Comparison of ENCODE assay signal across 9 cellular contexts in the genomic region with DNA sequence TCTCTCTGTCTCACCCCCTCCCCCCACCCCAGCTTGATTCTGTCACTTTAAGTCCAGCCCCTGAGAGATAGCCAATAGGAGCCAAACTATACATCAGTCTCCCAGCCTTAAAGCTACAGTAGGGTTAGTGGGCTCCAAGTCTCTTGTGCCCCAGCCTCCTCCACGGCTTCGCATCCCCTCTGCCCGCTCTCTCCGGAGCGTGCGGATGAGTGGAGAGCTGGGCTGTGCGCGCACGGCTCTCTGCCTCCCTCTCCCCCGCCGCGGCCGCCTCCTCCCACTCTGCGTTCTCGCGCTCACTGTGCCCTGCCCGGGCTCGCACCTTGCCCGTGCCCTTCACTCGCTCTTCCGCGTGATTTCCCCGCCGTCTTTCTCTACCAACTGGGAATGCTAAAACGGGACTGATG. TPM values are rescaled to one million over a fixed set of nuclear protein-coding genes. Genes with fewer than 3 reads are reported as not detected.
A peak's percentile ranks its signal among the peaks of the same experiment; 100 is the strongest.
DNase-seq lines count a peak whose midpoint lies in the region; ATAC-seq and TF ChIP-seq lines count a peak whose summit lies in the region.
"Had no signal": no experiment of that assay in that cellular context is flagged by ENCODE, and none has a peak within 500 bp of the region (broad histone marks: within the 10 kb centered on the region; RNA-seq: fewer than 3 reads in every experiment).

ESRRB (plus strand) TSS at position 137 of the 404 bp plus-strand sequence; CDS start at position 402, 265 bp downstream.

- DNase-seq in AG10803 (ENCODE audit: low read depth) = no peak
- DNase-seq in NCI-H510A (lab: John Stamatoyannopoulos, UW) = peak; percentile 32
- peak; percentile 83 for DNase-seq in endodermal cell
- DNase-seq in mesothelial cell of epicardium (ENCODE audit: low spot score in 2 of 2, unreplicated experiment in 2 of 2) = peak in 1 of 2 experiments; percentile 45
- DNase-seq in T-helper 17 cell = no peak
- DNase-seq in GDM1 (lab: John Stamatoyannopoulos, UW) = no peak
- DNase-seq: adrenal gland had no signal

- no peak within 1 kb of the TSS for H3K27ac ChIP-seq in endodermal cell (ENCODE audit: low read depth, low read length)
- H3K27ac ChIP-seq: adrenal gland had no signal

- 0% methylated on average over 25 of the region's 25 CpGs for WGBS in endodermal cell (ENCODE audit: insufficient coverage in 1 of 2, insufficient read length in 1 of 2), 2 experiments

- H3K27me3 ChIP-seq in endodermal cell (ENCODE audit: control insufficient read depth, insufficient read depth, low read length, poor library complexity, severe bottlenecking) = peaks cover 84% of the 10 kb centered on the region

- H3K36me3 Mint-ChIP-seq in endodermal cell (ENCODE audit: low read depth) (no peaks in the 10 kb centered on the region), mesothelial cell of epicardium (no peaks in the 10 kb centered on the region), T-helper 17 cell (ENCODE audit: low read depth) (peaks cover 2% of the 10 kb centered on the region)

- ATAC-seq in GM21737 (IDR thresholded peaks at IDR 0.05; ENCODE audit: unreplicated experiment) (no peak), HG03095 (IDR thresholded peaks at IDR 0.05; ENCODE audit: unreplicated experiment) (no peak), T-helper 17 cell (no peak)

- H3K9me3 ChIP-seq in endodermal cell (ENCODE audit: control insufficient read depth, low read length) = no peaks in the 10 kb centered on the region
- H3K9me3 ChIP-seq in T-helper 17 cell (ENCODE audit: control insufficient read depth, low read length, poor library complexity, severe bottlenecking) = no peaks in the 10 kb centered on the region
- H3K9me3 ChIP-seq: adrenal gland had no signal

- no peaks in the 10 kb centered on the region for H3K36me3 ChIP-seq in endodermal cell (ENCODE audit: control insufficient read depth, insufficient read depth, low read length)
- H3K36me3 ChIP-seq: adrenal gland had no signal

- peaks cover 93% of the 10 kb centered on the region for H3K27me3 Mint-ChIP-seq in endodermal cell (ENCODE audit: insufficient read depth)
- H3K27me3 Mint-ChIP-seq in mesothelial cell of epicardium (ENCODE audit: low read depth) = peaks cover 100% of the 10 kb centered on the region
- H3K27me3 Mint-ChIP-seq in T-helper 17 cell = peaks cover 81% of the 10 kb centered on the region

- H3K4me3 ChIP-seq in AG10803 (ENCODE audit: low read length) (peak within 1 kb of the TSS; percentile 15), endodermal cell (ENCODE audit: low read length) (peak within 1 kb of the TSS; percentile 83)

- H3K4me1 ChIP-seq in endodermal cell (ENCODE audit: control insufficient read depth, insufficient read depth, low read length) = peaks cover 4% of the 10 kb centered on the region

- no peak within 1 kb of the TSS for H3K27ac Mint-ChIP-seq in endodermal cell
- no peak within 1 kb of the TSS for H3K27ac Mint-ChIP-seq in mesothelial cell of epicardium
- no peak within 1 kb of the TSS for H3K27ac Mint-ChIP-seq in T-helper 17 cell

- H3K9me3 Mint-ChIP-seq in endodermal cell = no peaks in the 10 kb centered on the region
- H3K9me3 Mint-ChIP-seq in mesothelial cell of epicardium = no peaks in the 10 kb centered on the region

- H3K4me1 Mint-ChIP-seq in endodermal cell (peaks cover 11% of the 10 kb centered on the region), mesothelial cell of epicardium (peaks cover 13% of the 10 kb centered on the region), T-helper 17 cell (peaks cover 2% of the 10 kb centered on the region)

- H3K4me3 Mint-ChIP-seq in endodermal cell = peak within 1 kb of the TSS; percentile 62
- H3K4me3 Mint-ChIP-seq in mesothelial cell of epicardium = peak within 1 kb of the TSS; percentile 61
- H3K4me3 Mint-ChIP-seq in T-helper 17 cell = no peak within 1 kb of the TSS

- H3K9ac ChIP-seq in endodermal cell (ENCODE audit: extremely low read depth, low read length, poor library complexity, severe bottlenecking) = no peak within 1 kb of the TSS

- TF ChIP-seq CTCF in AG10803 (conservative IDR thresholded peaks at IDR 0.05; ENCODE audit: low read length) = no peak
- no peak for TF ChIP-seq CTCF in endodermal cell (conservative IDR thresholded peaks at IDR 0.05)
- no peak for TF ChIP-seq CTCF in mesothelial cell of epicardium (IDR thresholded peaks at IDR 0.05; ENCODE audit: unreplicated experiment)

RNA-seq across cellular contexts. Expression of gene ESRRB, which starts in this region (rescaled TPM):
- total RNA-seq in endodermal cell (1 to 10 TPM; 1.1 to 1.2 TPM), mesothelial cell of epicardium (0.14 to 0.22 TPM (median 0.16 TPM) in 3 replicates), T-helper 17 cell (under 1 TPM in 1 of 2 donors, not detected in 1; 0.40 TPM)
- 1.0 TPM for polyA plus RNA-seq in endodermal cell (2013, experiment 1 of 2)
- polyA plus RNA-seq in endodermal cell (2013, experiment 2 of 2) = 0.79 TPM

Comparison
In these comparisons a context has a peak if more than half of its experiments do, and no peak if none do; other contexts are left out.
1. DNase-seq: peak in NCI-H510A (single experiment) and endodermal cell (single experiment); none in AG10803 (single experiment), T-helper 17 cell (0 of 3) and GDM1 (single experiment).